Comparison of ENCODE assay signal across 8 cellular contexts in the genomic region with DNA sequence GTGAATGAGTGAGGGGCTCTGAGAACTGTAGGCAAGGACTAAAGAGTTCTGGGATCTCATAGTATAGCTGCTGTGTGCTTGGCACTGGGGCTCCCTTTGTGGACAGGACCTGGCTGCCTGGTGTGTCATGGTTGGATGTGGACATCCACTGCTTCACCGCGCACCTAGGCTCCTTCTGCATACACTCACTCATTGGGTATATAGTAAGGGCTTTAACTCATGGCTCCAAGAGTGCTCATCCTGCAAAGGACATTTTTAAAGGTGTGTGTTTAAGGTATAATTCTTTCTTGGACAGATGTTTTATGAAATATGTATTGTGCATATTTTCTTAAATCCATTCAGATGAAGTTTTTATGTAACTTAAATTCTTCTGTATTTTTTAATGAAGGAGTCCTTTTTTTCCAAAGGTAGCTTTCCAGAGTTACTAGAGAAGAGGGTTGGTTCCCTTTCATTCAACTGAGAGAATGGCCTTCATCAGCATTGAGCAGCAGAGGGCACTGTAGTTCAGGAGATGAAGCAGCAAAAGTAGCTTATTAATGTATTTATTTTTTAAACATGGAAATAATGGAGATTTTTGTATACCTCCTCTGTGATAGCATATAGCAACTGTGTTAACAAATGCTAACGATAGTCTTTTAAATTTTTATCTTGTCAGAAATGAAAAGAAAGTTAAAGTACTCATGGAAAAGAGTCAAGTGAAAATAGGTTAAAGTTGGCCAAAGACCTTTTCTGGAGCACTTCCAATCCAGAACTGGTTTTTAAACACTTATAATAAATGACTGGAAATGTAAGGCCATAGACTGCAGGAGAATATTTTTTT. TPM values are rescaled to one million over a fixed set of nuclear protein-coding genes. Genes with fewer than 3 reads are reported as not detected.
DNase-seq lines count a peak whose midpoint lies in the region; ATAC-seq and TF ChIP-seq lines count a peak whose summit lies in the region.

No MANE protein-coding gene starts in this region.

- peaks cover 0 to 2% of the 10 kb centered on the region in 2 donors for H3K36me3 ChIP-seq in lung (ENCODE audit: control insufficient read depth in 2 of 2, insufficient read depth in 2 of 2, low read length in 2 of 2)

- ATAC-seq in lung (ENCODE audit: insufficient read depth, low FRiP score) (peak; percentile 61), GM21723 (IDR thresholded peaks at IDR 0.05; ENCODE audit: unreplicated experiment) (no peak)

- H3K4me3 ChIP-seq in LNCaP clone FGC (ENCODE audit: low read depth, low read length) (no peak overlapping the region), choroid plexus epithelial cell (ENCODE audit: low read depth, low read length) (no peak overlapping the region), lung (no peak overlapping the region)

- DNase-seq in A172 (ENCODE audit: low spot score): peak; percentile 57
- peak; percentile 36 for DNase-seq in GM04504 (ENCODE audit: low read depth)
- peak; percentile 21 for DNase-seq in LNCaP clone FGC (ENCODE audit: low read depth)
- peak; percentile 24 to 74 (median 50) for DNase-seq in T-helper 1 cell
- peak; percentile 81 for DNase-seq in choroid plexus epithelial cell (ENCODE audit: low read depth)
- DNase-seq in lung (ENCODE audit: low spot score): peak; percentile 45
- peak; percentile 82 for DNase-seq in superior temporal gyrus (ENCODE audit: extremely low spot score)

- no peaks in the 10 kb centered on the region for H3K27me3 ChIP-seq in lung (ENCODE audit: control insufficient read depth, insufficient read depth)

- TF ChIP-seq CTCF in LNCaP clone FGC (IDR thresholded peaks at IDR 0.05; ENCODE audit: control insufficient read depth, extremely low read depth, insufficient read depth): peak; percentile 86
- TF ChIP-seq CTCF in choroid plexus epithelial cell (conservative IDR thresholded peaks at IDR 0.05; ENCODE audit: low read depth, low read length): peak; percentile 87
- TF ChIP-seq CTCF in lung (IDR thresholded peaks at IDR 0.05; ENCODE audit: control extremely low read depth, extremely low read depth): peak; percentile 70

- no peak overlapping the region for H3K27ac ChIP-seq in lung (ENCODE audit: low read depth in 1 of 2, low read length in 1 of 2)

- H3K9me3 ChIP-seq in lung (ENCODE audit: control insufficient read depth in 2 of 2, insufficient read depth in 1 of 2, low read length in 1 of 2): no peaks in the 10 kb centered on the region

- H3K4me1 ChIP-seq in lung (ENCODE audit: control insufficient read depth in 2 of 2, insufficient read depth in 2 of 2, low read length in 2 of 2): peaks cover 1 to 37% of the 10 kb centered on the region in 2 donors

- WGBS in lung, 2 donors: 54 to 57% methylated on average over 3 of the region's 3 CpGs

RNA-seq across cellular contexts. Expression of gene OXNAD1, which starts 25.2 kb away (rescaled TPM):
- 17.5 and 18.7 TPM in 2 replicates for total RNA-seq in A172 (2014; rRNA removed; shearing (Covaris generic))
- total RNA-seq in lung: 10 to 100 TPM; 11.8 to 23.4 TPM
- 1 to 10 TPM; 4.4 to 7.0 TPM for polyA plus RNA-seq in lung

RNA-seq across cellular contexts. Expression of gene DPH3, which starts 25.5 kb away (rescaled TPM):
- 21.3 and 23.5 TPM in 2 replicates for total RNA-seq in A172 (2014; rRNA removed; shearing (Covaris generic))
- total RNA-seq in lung: 10 to 100 TPM; 11.7 to 22.0 TPM
- polyA plus RNA-seq in lung: 10 to 100 TPM; 13.9 to 18.7 TPM

Comparison
In these comparisons a context has a peak if more than half of its experiments do, and no peak if none do; other contexts are left out.
1. DNase-seq: peak in every context shown above with its lines; median percentile 82 in superior temporal gyrus; 81 in choroid plexus epithelial cell; 57 in A172; 50 in T-helper 1 cell; 45 in lung; 36 in GM04504; 21 in LNCaP clone FGC.